ENCODE assay signal across 8 cellular contexts in the genomic region with DNA sequence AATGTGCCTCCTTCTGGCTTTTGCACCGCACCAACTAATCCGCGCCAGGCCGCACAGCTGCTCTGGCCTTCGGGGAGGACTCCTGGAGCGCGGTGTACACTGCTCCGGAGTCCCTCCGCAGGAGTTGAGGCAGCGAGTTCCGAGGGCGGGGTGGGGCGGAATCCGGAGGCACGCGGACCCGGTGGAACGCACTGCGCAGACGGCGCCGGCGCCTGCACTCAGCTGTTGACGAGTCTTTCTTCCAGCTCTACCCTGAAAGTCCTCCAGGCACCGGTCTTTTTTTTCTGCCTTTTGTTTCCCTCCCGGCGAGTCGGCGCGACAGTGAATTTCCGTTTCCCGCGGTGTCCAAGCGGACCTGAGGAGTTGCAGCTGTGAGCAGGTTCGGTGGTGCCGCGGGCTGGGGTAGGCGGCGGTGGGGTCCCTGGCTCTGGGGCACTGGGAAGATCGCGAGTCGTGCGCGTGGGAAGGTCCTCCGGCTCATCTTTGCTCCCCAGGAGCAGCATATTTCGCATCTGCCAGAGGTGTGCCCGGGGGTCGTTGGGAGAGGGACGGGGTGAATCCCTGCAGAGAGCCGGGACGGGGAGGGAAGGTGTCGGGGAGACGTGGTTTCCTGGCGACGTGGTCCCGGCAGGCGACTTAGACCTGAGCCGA. TPM values are rescaled to one million over a fixed set of nuclear protein-coding genes. Genes with fewer than 3 reads are reported as not detected.
DNase-seq lines count a peak whose midpoint lies in the region; ATAC-seq, FAIRE-seq and TF ChIP-seq lines count a peak whose summit lies in the region.

No MANE protein-coding gene starts in this region.

- peak overlapping the region; percentile 51 for H3K4me3 ChIP-seq in MG63
- H3K4me3 ChIP-seq in WI38 (ENCODE audit: low read depth, low read length) = peak overlapping the region; percentile 64
- peak overlapping the region; percentile 66 to 74 for H3K4me3 ChIP-seq in kidney (ENCODE audit: low read length in 2 of 2)

- H3K4me1 ChIP-seq in kidney (ENCODE audit: control insufficient read depth in 1 of 2, insufficient read depth in 1 of 2, low read depth in 1 of 2, low read length in 2 of 2) = no peaks in the 10 kb centered on the region

- H3K36me3 ChIP-seq in MG63 = no peaks in the 10 kb centered on the region
- H3K36me3 ChIP-seq in kidney (ENCODE audit: control insufficient read depth in 1 of 2, insufficient read depth in 2 of 2, low read length in 2 of 2) = no peaks in the 10 kb centered on the region

- DNase-seq in MG63 (peak; percentile 71), caudate nucleus (lab: John Stamatoyannopoulos, UW) (peak in 28 of 61 donors; percentile 11 to 73 (median 49)), kidney (peak; percentile 92), NOMO-1 treated with dmso at 0.1 percent for 144 hours (lab: John Stamatoyannopoulos, UW; ENCODE audit: unreplicated experiment) (no peak)
- DNase-seq in stimulated activated CD4-positive, alpha-beta T cell treated with anti-CD3 and anti-CD28 coated beads, Interleukin-12 subunit alpha, Interleukin-12 subunit beta, amount 100 ng/mL, for 24 hours (ENCODE audit: low read depth in 2 of 2) = peak; percentile 40 to 49
- DNase-seq in NK-92 treated with Interleukin-12 subunit alpha and Interleukin-12 subunit beta, amount 100 ng/mL, for 24 hours (lab: John Stamatoyannopoulos, UW) = no peak

- H3K27ac ChIP-seq in caudate nucleus (ENCODE audit: low read depth, low read length) = peak overlapping the region; percentile 76
- peak overlapping the region; percentile 17 to 60 for H3K27ac ChIP-seq in kidney (ENCODE audit: low read depth in 2 of 2, low read length in 2 of 2)

- no peaks in the 10 kb centered on the region for H3K9me3 ChIP-seq in MG63
- no peaks in the 10 kb centered on the region for H3K9me3 ChIP-seq in kidney (ENCODE audit: control insufficient read depth in 1 of 2, low read length in 2 of 2)

- peak overlapping the region; percentile 17 to 60 for H3K9ac ChIP-seq in kidney (ENCODE audit: low read length in 2 of 2)

- peak; percentile 53 for ATAC-seq in GM18867 (IDR thresholded peaks at IDR 0.05; ENCODE audit: unreplicated experiment)

- H3K27me3 ChIP-seq in MG63 = peaks cover 12% of the 10 kb centered on the region

- FAIRE-seq in kidney (lab: Jason Lieb, UNC) = no peak

- no peak for TF ChIP-seq CTCF in WI38 (IDR thresholded peaks at IDR 0.05; ENCODE audit: low read depth, low read length)
- TF ChIP-seq CTCF in kidney (IDR thresholded peaks at IDR 0.05; ENCODE audit: borderline replicate concordance, extremely low read depth, insufficient read depth) = no peak

- intact Hi-C loops in kidney (cut with DNase I) = no loop called here

RNA-seq across cellular contexts. Expression of a gene that starts 44.1 kb away (rescaled TPM):
- total RNA-seq in MG63 (2014; rRNA removed; shearing (Covaris generic); ENCODE audit: low replicate concordance) = not detected in 2 replicates
- 1.7 TPM for total RNA-seq in kidney
- polyA plus RNA-seq in kidney (ENCODE audit: insufficient read depth, low read depth, low replicate concordance) = 1.7 TPM

Comparison
In these comparisons a context has a peak if more than half of its experiments do, and no peak if none do; other contexts are left out.
1. DNase-seq: peak in MG63 (single experiment), kidney (single experiment) and stimulated activated CD4-positive, alpha-beta T cell treated with anti-CD3 and anti-CD28 coated beads, Interleukin-12 subunit alpha, Interleukin-12 subunit beta, amount 100 ng/mL, for 24 hours (2 of 2); none in NOMO-1 treated with dmso at 0.1 percent for 144 hours (single experiment) and NK-92 treated with Interleukin-12 subunit alpha and Interleukin-12 subunit beta, amount 100 ng/mL, for 24 hours (single experiment).
2. Peak in every context shown above with its lines, with median percentiles within 50 percentile points of each other: H3K4me3 ChIP-seq.